8 cellular contexts compared by ENCODE assay signal in the genomic region with DNA sequence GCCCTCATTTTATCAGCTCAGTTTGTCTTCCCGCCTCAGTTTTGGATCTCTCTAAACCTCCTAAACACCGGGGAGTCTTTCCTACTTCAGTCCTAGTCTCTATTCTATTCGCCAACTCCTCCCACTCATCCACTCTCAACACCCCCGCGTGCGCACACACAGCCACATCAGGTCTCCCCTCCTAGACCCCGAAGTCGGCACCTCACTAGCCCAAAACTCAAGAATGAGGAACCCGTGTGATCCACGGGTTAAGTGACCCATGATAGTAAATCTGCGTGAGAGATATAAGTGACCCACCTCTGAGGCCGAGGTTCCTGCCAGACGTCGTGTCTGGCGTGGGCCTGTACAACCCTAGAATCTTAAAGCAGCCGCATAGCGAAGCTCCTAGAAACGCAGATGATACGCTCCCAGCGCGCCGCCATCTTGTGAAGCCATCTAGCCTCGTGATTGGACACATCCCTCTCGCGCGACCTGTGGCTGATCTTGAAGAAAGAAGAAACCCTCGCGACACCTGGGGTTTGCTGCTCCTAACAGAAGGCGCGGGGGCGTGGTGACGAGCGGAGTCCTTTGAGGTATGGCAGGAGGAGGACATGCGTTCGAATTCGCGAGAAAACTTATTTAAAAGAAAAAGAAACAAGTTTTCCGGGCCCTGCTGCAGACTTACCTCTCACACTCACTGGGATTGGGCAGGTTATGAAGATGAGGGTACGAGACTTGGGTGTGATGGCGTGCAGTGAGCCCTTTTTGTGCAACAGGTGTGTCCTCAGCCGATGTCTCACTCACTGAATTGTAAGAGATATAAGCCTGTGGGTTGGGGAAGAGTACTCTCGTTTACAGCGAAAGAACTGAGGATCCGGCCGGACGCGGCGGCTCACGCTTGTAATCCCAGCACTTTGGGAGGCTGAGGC. TPM values are rescaled to one million over a fixed set of nuclear protein-coding genes. Genes with fewer than 3 reads are reported as not detected.
DNase-seq lines count a peak whose midpoint lies in the region; ATAC-seq lines count a peak whose summit lies in the region.

A gene with protein sequence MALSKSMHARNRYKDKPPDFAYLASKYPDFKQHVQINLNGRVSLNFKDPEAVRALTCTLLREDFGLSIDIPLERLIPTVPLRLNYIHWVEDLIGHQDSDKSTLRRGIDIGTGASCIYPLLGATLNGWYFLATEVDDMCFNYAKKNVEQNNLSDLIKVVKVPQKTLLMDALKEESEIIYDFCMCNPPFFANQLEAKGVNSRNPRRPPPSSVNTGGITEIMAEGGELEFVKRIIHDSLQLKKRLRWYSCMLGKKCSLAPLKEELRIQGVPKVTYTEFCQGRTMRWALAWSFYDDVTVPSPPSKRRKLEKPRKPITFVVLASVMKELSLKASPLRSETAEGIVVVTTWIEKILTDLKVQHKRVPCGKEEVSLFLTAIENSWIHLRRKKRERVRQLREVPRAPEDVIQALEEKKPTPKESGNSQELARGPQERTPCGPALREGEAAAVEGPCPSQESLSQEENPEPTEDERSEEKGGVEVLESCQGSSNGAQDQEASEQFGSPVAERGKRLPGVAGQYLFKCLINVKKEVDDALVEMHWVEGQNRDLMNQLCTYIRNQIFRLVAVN (minus strand): TSS at position 427 of the 908 bp plus-strand sequence. CDS start 9,557 bp downstream, outside the sequence.

- peaks cover 8 to 12% of the 10 kb centered on the region in 2 donors for H3K4me1 Mint-ChIP-seq in effector memory CD8-positive, alpha-beta T cell (ENCODE audit: low read depth in 2 of 2)

- H3K36me3 Mint-ChIP-seq in effector memory CD8-positive, alpha-beta T cell (ENCODE audit: insufficient read depth), result no peaks in the 10 kb centered on the region

- DNase-seq in COLO829 (ENCODE audit: low spot score) (peak; percentile 98), HT-29 (ENCODE audit: low spot score) (peak; percentile 95), lung microvascular endothelial cell (ENCODE audit: low read depth in 2 of 2) (peak; percentile 98 to 99)
- peak; percentile 83 for DNase-seq in NK-92 treated with Interleukin-12 subunit alpha and Interleukin-12 subunit beta, amount 100 ng/mL, for 24 hours (lab: John Stamatoyannopoulos, UW)
- DNase-seq in activated CD8-positive, alpha-beta memory T cell treated with anti-CD3 and anti-CD28 coated beads for 1 hour (ENCODE audit: extremely low read depth in 1 of 2, low read depth in 1 of 2), result peak; percentile 94 to 95
- peak; percentile 91 to 97 (median 94) for DNase-seq in effector memory CD8-positive, alpha-beta T cell
- peak; percentile 97 to 99 (median 98) for DNase-seq in stimulated activated CD4-positive, alpha-beta T cell treated with anti-CD3 and anti-CD28 coated beads, TNF-alpha, amount 100 ng/mL, for 48 hours (ENCODE audit: low read depth in 3 of 3)

- H3K4me3 Mint-ChIP-seq in effector memory CD8-positive, alpha-beta T cell, result no peak within 1 kb of the TSS

- H3K9me3 Mint-ChIP-seq in effector memory CD8-positive, alpha-beta T cell, result no peaks in the 10 kb centered on the region

- ATAC-seq in GM21360 (IDR thresholded peaks at IDR 0.05; ENCODE audit: unreplicated experiment), result peak; percentile 94
- peak; percentile 98 for ATAC-seq in effector memory CD8-positive, alpha-beta T cell (replicated peaks)

- no peaks in the 10 kb centered on the region for H3K27me3 Mint-ChIP-seq in effector memory CD8-positive, alpha-beta T cell

- no peak within 1 kb of the TSS for H3K27ac Mint-ChIP-seq in effector memory CD8-positive, alpha-beta T cell

RNA-seq across cellular contexts. Expression of the gene that starts here (rescaled TPM):
- 9.4 and 10.2 TPM in 2 replicates for total RNA-seq in HT-29 (2014; rRNA removed; shearing (Covaris generic))
- total RNA-seq in lung microvascular endothelial cell, result 7.3 and 7.8 TPM in 2 replicates

Comparison
In these comparisons a context has a peak if more than half of its experiments do, and no peak if none do; other contexts are left out.
1. Peak in every context shown above with its lines: DNase-seq and ATAC-seq.